ENCODE assay signal across 29 cellular contexts in the genomic region with DNA sequence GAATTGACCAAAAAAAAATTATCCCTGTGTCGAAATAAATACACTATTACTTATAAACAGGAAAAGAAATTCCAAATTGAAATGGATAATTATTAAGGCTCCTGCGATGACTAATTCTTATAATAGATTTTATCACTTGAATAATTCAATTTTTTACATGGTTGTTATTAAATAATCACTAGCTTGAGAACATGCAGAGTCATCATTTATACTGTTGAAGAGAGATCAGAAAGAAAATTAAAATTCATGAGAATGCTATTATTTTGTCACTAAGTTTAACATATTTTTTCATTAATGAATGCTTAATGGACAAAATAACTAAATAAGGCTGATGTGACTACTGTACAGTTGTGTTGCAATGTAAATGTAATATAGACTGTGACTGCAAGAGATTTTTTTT.
"Had no signal": no experiment of that assay in that cellular context is flagged by ENCODE, and none has a peak within 500 bp of the region (broad histone marks: within the 10 kb centered on the region; RNA-seq: fewer than 3 reads in every experiment).

No MANE protein-coding gene starts in this region.

- H3K36me3 ChIP-seq: stomach, suprapubic skin, thoracic aorta, thyroid gland, tibial artery, tibial nerve, transverse colon, upper lobe of left lung, upper lobe of right lung, uterus, vagina had no signal

- H3K27ac Mint-ChIP-seq: stimulated activated effector memory CD8-positive, alpha-beta T cell treated with anti-CD3 and anti-CD28 coated beads, Interleukin-12 subunit alpha, Interleukin-12 subunit beta, amount 100 ng/mL, for 72 hours; stimulated activated memory B cell treated with anti-CD40 and anti-IgM and Interleukin-4, amounts not matched to agents 10 μg/mL and 1 μg/mL and 100 μg/mL, for 72 hours; stimulated activated naive B cell treated with anti-CD40 and anti-IgM and Interleukin-4, amounts not matched to agents 10 μg/mL and 1 μg/mL and 100 μg/mL, for 72 hours; stimulated activated naive CD8-positive, alpha-beta T cell treated with anti-CD3 and anti-CD28 coated beads, Interleukin-15, amount 100 ng/mL, for 72 hours; stimulated activated naive CD8-positive, alpha-beta T cell treated with anti-CD3 and anti-CD28 coated beads, Interleukin-15, Interleukin-2, amounts not matched to agents 100 ng/mL and 50 ng/mL, for 24 hours; type B pancreatic cell had no signal

- FAIRE-seq: urothelium cell line had no signal

- ATAC-seq: stimulated activated effector memory CD8-positive, alpha-beta T cell treated with anti-CD3 and anti-CD28 coated beads, Interleukin-12 subunit alpha, Interleukin-12 subunit beta, amount 100 ng/mL, for 72 hours; stimulated activated memory B cell treated with anti-CD40 and anti-IgM and Interleukin-4, amounts not matched to agents 10 μg/mL and 1 μg/mL and 100 μg/mL, for 72 hours; stimulated activated naive B cell treated with anti-CD40 and anti-IgM and Interleukin-4, amounts not matched to agents 10 μg/mL and 1 μg/mL and 100 μg/mL, for 72 hours; stimulated activated naive CD8-positive, alpha-beta T cell treated with anti-CD3 and anti-CD28 coated beads, Interleukin-15, amount 100 ng/mL, for 72 hours; stimulated activated naive CD8-positive, alpha-beta T cell treated with anti-CD3 and anti-CD28 coated beads, Interleukin-15, Interleukin-2, amounts not matched to agents 100 U/mL and 50 U/mL, for 24 hours; upper lobe of right lung had no signal

- H3K4me1 Mint-ChIP-seq: stimulated activated effector memory CD8-positive, alpha-beta T cell treated with anti-CD3 and anti-CD28 coated beads, Interleukin-12 subunit alpha, Interleukin-12 subunit beta, amount 100 ng/mL, for 72 hours; stimulated activated memory B cell treated with anti-CD40 and anti-IgM and Interleukin-4, amounts not matched to agents 10 μg/mL and 1 μg/mL and 100 μg/mL, for 72 hours; stimulated activated naive B cell treated with anti-CD40 and anti-IgM and Interleukin-4, amounts not matched to agents 10 μg/mL and 1 μg/mL and 100 μg/mL, for 72 hours; stimulated activated naive CD8-positive, alpha-beta T cell treated with anti-CD3 and anti-CD28 coated beads, Interleukin-15, amount 100 ng/mL, for 72 hours had no signal

- H3K27ac ChIP-seq: stomach, suprapubic skin, testis, thoracic aorta, thyroid gland, tibial artery, tibial nerve, transverse colon, upper lobe of left lung, upper lobe of right lung, uterus, vagina had no signal

- H3K9me3 ChIP-seq: suprapubic skin, testis, thoracic aorta, thyroid gland, tibial nerve, transverse colon, upper lobe of left lung, upper lobe of right lung, uterus, vagina had no signal

- H3K4me3 ChIP-seq: stomach, suprapubic skin, testis, thoracic aorta, thyroid gland, tibial artery, tibial nerve, transverse colon, upper lobe of left lung, upper lobe of right lung, uterus, vagina had no signal

- H3K36me3 Mint-ChIP-seq: stimulated activated effector memory CD8-positive, alpha-beta T cell treated with anti-CD3 and anti-CD28 coated beads, Interleukin-12 subunit alpha, Interleukin-12 subunit beta, amount 100 ng/mL, for 72 hours; stimulated activated memory B cell treated with anti-CD40 and anti-IgM and Interleukin-4, amounts not matched to agents 10 μg/mL and 1 μg/mL and 100 μg/mL, for 72 hours; stimulated activated naive B cell treated with anti-CD40 and anti-IgM and Interleukin-4, amounts not matched to agents 10 μg/mL and 1 μg/mL and 100 μg/mL, for 72 hours; type B pancreatic cell had no signal

- H3K4me1 ChIP-seq: stomach, suprapubic skin, testis, thyroid gland, tibial artery, tibial nerve, transverse colon, upper lobe of left lung, upper lobe of right lung, uterus, vagina had no signal

- H3K9me3 Mint-ChIP-seq: stimulated activated memory B cell treated with anti-CD40 and anti-IgM and Interleukin-4, amounts not matched to agents 10 μg/mL and 1 μg/mL and 100 μg/mL, for 72 hours; type B pancreatic cell had no signal

- DNase-seq: stimulated activated CD4-positive, alpha-beta T cell treated with anti-CD3 and anti-CD28 coated beads, Interleukin-2, amount 100 ng/mL, for 48 hours; stimulated activated CD4-positive, alpha-beta T cell treated with anti-CD3 and anti-CD28 coated beads, Interleukin-4, amount 100 ng/mL, for 1 hour; stimulated activated CD4-positive, alpha-beta T cell treated with anti-CD3 and anti-CD28 coated beads, Interleukin-4, amount 100 ng/mL, for 24 hours; stimulated activated CD4-positive, alpha-beta T cell treated with anti-CD3 and anti-CD28 coated beads, Interleukin-4, amount 100 ng/mL, for 4 hours; stimulated activated CD8-positive, alpha-beta memory T cell treated with anti-CD3 and anti-CD28 coated beads, Interleukin-4, amount 100 ng/mL, for 48 hours; stimulated activated naive B cell treated with anti-CD40 and anti-IgM and Interleukin-4, amounts not matched to agents 10 μg/mL and 1 μg/mL and 100 μg/mL, for 72 hours; stimulated activated naive CD4-positive, alpha-beta T cell; stimulated activated naive CD4-positive, alpha-beta T cell treated with Interleukin-2 at 50 U/mL for 16 hours; stimulated activated naive CD8-positive, alpha-beta T cell treated with anti-CD3 and anti-CD28 coated beads, Interleukin-15, amount 100 ng/mL, for 72 hours; stimulated activated naive CD8-positive, alpha-beta T cell treated with anti-CD3 and anti-CD28 coated beads, Interleukin-15, Interleukin-2, amounts not matched to agents 100 U/mL and 50 U/mL, for 24 hours; stomach; substantia nigra; testis; thyroid gland; tibial artery; transverse colon; trophoblast cell; upper lobe of left lung; upper lobe of right lung; uterus had no signal

- H3K4me3 Mint-ChIP-seq: stimulated activated effector memory CD8-positive, alpha-beta T cell treated with anti-CD3 and anti-CD28 coated beads, Interleukin-12 subunit alpha, Interleukin-12 subunit beta, amount 100 ng/mL, for 72 hours; stimulated activated memory B cell treated with anti-CD40 and anti-IgM and Interleukin-4, amounts not matched to agents 10 μg/mL and 1 μg/mL and 100 μg/mL, for 72 hours; stimulated activated naive B cell treated with anti-CD40 and anti-IgM and Interleukin-4, amounts not matched to agents 10 μg/mL and 1 μg/mL and 100 μg/mL, for 72 hours; stimulated activated naive CD8-positive, alpha-beta T cell treated with anti-CD3 and anti-CD28 coated beads, Interleukin-15, amount 100 ng/mL, for 72 hours; stimulated activated naive CD8-positive, alpha-beta T cell treated with anti-CD3 and anti-CD28 coated beads, Interleukin-15, Interleukin-2, amounts not matched to agents 100 ng/mL and 50 ng/mL, for 24 hours; type B pancreatic cell had no signal

- H3K27me3 ChIP-seq: stomach, suprapubic skin, testis, thyroid gland, tibial artery, tibial nerve, transverse colon, upper lobe of left lung, upper lobe of right lung, uterus, vagina had no signal

- H3K27me3 Mint-ChIP-seq: stimulated activated memory B cell treated with anti-CD40 and anti-IgM and Interleukin-4, amounts not matched to agents 10 μg/mL and 1 μg/mL and 100 μg/mL, for 72 hours; stimulated activated naive B cell treated with anti-CD40 and anti-IgM and Interleukin-4, amounts not matched to agents 10 μg/mL and 1 μg/mL and 100 μg/mL, for 72 hours; stimulated activated naive CD8-positive, alpha-beta T cell treated with anti-CD3 and anti-CD28 coated beads, Interleukin-15, amount 100 ng/mL, for 72 hours; stimulated activated naive CD8-positive, alpha-beta T cell treated with anti-CD3 and anti-CD28 coated beads, Interleukin-15, Interleukin-2, amounts not matched to agents 100 ng/mL and 50 ng/mL, for 24 hours; type B pancreatic cell had no signal
